In the genomic region with DNA sequence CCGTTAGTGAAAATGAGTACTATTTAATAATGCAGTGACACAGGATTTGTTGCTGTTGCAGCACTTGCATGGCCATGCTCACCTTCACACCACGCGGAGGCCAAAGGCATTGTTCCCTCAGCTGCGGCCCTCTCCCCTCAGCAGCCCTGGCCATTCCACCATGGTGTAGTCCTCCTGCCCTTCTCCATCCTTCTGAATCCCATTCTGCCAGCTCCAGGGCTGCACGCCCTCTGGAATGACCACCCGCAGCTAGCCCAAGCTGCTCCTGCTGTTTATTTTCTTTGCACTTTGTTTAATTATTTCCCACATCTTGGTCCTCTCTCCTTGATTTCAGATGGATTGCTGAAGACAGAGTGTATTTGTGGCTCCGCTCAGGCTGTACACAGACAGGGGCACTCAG, we compare ENCODE assay signal across 13 cellular contexts.
"Had no signal": no experiment of that assay in that cellular context is flagged by ENCODE, and none has a peak within 500 bp of the region (broad histone marks: within the 10 kb centered on the region; RNA-seq: fewer than 3 reads in every experiment).

No MANE protein-coding gene starts in this region.

- H3K27ac ChIP-seq: breast epithelium, esophagus muscularis mucosa, lower lobe of right lung, neutrophil, right atrium auricular region, transverse colon had no signal

- H3K27me3 ChIP-seq: right atrium auricular region, transverse colon had no signal

- ATAC-seq: activated CD4-positive, CD25-positive, alpha-beta regulatory T cell treated with anti-CD3 and anti-CD28 coated beads, Interleukin-2, amount 50 U/mL, for 24 hours; lower lobe of right lung had no signal

- H3K9me3 ChIP-seq: esophagus muscularis mucosa, lower lobe of right lung, transverse colon had no signal

- H3K27ac Mint-ChIP-seq: activated naive CD8-positive, alpha-beta T cell treated with anti-CD3 and anti-CD28 coated beads for 36 hours had no signal

- H3K4me3 Mint-ChIP-seq: activated naive CD8-positive, alpha-beta T cell treated with anti-CD3 and anti-CD28 coated beads for 36 hours had no signal

- DNase-seq: activated CD4-positive, alpha-beta T cell treated with anti-CD3 and anti-CD28 coated beads, Interleukin-2, amount 50 U/mL, for 4 hours; activated effector memory CD4-positive, alpha-beta T cell treated with anti-CD3 and anti-CD28 coated beads, Interleukin-2, amount 50 U/mL, for 16 hours; activated naive CD8-positive, alpha-beta T cell treated with anti-CD3 and anti-CD28 coated beads for 36 hours; aorta; hypothalamus; lower lobe of right lung; midbrain; transverse colon had no signal
